Comparison of ENCODE assay signal across 28 cellular contexts in the genomic region with DNA sequence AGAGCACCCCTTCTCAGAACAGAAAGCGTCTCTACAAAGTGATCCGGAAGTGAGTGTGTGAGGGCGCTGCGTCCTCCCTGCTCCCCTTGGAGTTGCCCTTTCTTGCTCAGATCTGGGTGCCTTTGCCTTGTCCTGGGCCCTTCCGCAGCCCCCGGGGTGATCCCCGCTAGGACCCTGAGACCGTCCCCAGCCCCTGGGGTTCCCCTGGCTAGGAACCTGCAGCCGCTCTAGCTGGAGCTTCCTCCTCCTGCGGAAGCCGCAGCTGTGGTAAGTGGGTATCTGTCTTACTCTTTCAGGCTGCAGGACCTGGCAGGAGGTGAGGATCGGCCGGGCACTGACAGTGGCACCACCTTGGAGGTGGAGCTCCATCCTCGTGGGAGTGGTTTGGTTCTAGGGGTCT.
"Had no signal": no experiment of that assay in that cellular context is flagged by ENCODE, and none has a peak within 500 bp of the region (broad histone marks: within the 10 kb centered on the region; RNA-seq: fewer than 3 reads in every experiment).

No MANE protein-coding gene starts in this region.

- H3K27me3 ChIP-seq: adrenal gland had no signal

- FAIRE-seq: TTC549 had no signal

- H3K4me1 ChIP-seq: adrenal gland had no signal

- DNase-seq: activated B cell treated with CpG ODN at 0.5 μM for 24 hours; activated CD4-positive, alpha-beta memory T cell treated with anti-CD3 and anti-CD28 coated beads, Interleukin-2, amount 10 ng/mL, durations not matched to agents 7 days and 5 days; activated CD4-positive, alpha-beta T cell treated with anti-CD3 and anti-CD28 coated beads for 1 hour; activated CD4-positive, alpha-beta T cell treated with anti-CD3 and anti-CD28 coated beads, Interleukin-2, amount 10 ng/mL, durations not matched to agents 7 days and 5 days; activated gamma-delta T cell; activated naive CD4-positive, alpha-beta T cell treated with anti-CD3 and anti-CD28 coated beads for 36 hours; activated T-cell treated with anti-CD3 and anti-CD28 coated beads for 4 hours; activated T-cell treated with anti-CD3 and anti-CD28 coated beads, Interleukin-2, amount 50 U/mL, for 48 hours; adrenal gland; anterior cingulate cortex; cerebellar nuclear complex; Kasumi-1; NCI-H1105 treated with DMSO at 0.1 percent for 48 hours; NCI-H1436 treated with DMSO at 0.1 percent for 48 hours; NCI-H187; NCI-H2081; NCI-H510A treated with DMSO at 0.1 percent for 48 hours; NCI-H69; NK-92 treated with Interleukin-12 subunit alpha and Interleukin-12 subunit beta, amount 100 ng/mL, for 24 hours; OCI-M1; RPMI8226; SHP77 treated with DMSO at 0.1 percent for 48 hours; T-helper 2 cell; T1000 had no signal

- H3K36me3 Mint-ChIP-seq: activated naive CD8-positive, alpha-beta T cell had no signal

- H3K9me3 Mint-ChIP-seq: activated B cell treated with CpG ODN at 0.5 μM for 24 hours; activated CD4-positive, alpha-beta memory T cell treated with anti-CD3 and anti-CD28 coated beads, Interleukin-2, amount 10 ng/mL, durations not matched to agents 7 days and 5 days; activated CD4-positive, alpha-beta T cell treated with anti-CD3 and anti-CD28 coated beads, Interleukin-2, amount 10 ng/mL, durations not matched to agents 7 days and 5 days; activated naive CD4-positive, alpha-beta T cell treated with anti-CD3 and anti-CD28 coated beads for 36 hours; activated T-helper 17 cell treated with anti-CD3 and anti-CD28 coated beads, Interleukin-2, amount 50 U/mL, for 72 hours had no signal

- ATAC-seq: activated T-helper 17 cell treated with anti-CD3 and anti-CD28 coated beads, Interleukin-2, amount 50 U/mL, for 72 hours; Panc1 had no signal

- H3K4me1 Mint-ChIP-seq: activated CD4-positive, alpha-beta memory T cell treated with anti-CD3 and anti-CD28 coated beads, Interleukin-2, amount 10 ng/mL, durations not matched to agents 7 days and 5 days; activated CD4-positive, alpha-beta T cell treated with anti-CD3 and anti-CD28 coated beads, Interleukin-2, amount 10 ng/mL, durations not matched to agents 7 days and 5 days; activated T-helper 17 cell treated with anti-CD3 and anti-CD28 coated beads, Interleukin-2, amount 50 U/mL, for 72 hours had no signal

- H3K27ac ChIP-seq: adrenal gland had no signal

- H3K4me3 ChIP-seq: adrenal gland had no signal

- H3K9me3 ChIP-seq: adrenal gland had no signal

- H3K27me3 Mint-ChIP-seq: activated B cell treated with CpG ODN at 0.5 μM for 24 hours; activated CD4-positive, alpha-beta memory T cell treated with anti-CD3 and anti-CD28 coated beads, Interleukin-2, amount 10 ng/mL, durations not matched to agents 7 days and 5 days; activated CD4-positive, alpha-beta T cell treated with anti-CD3 and anti-CD28 coated beads, Interleukin-2, amount 10 ng/mL, durations not matched to agents 7 days and 5 days; activated naive CD8-positive, alpha-beta T cell; activated T-helper 17 cell treated with anti-CD3 and anti-CD28 coated beads, Interleukin-2, amount 50 U/mL, for 72 hours had no signal

- H3K4me3 Mint-ChIP-seq: activated B cell treated with CpG ODN at 0.5 μM for 24 hours; activated CD4-positive, alpha-beta memory T cell treated with anti-CD3 and anti-CD28 coated beads, Interleukin-2, amount 10 ng/mL, durations not matched to agents 7 days and 5 days; activated CD4-positive, alpha-beta T cell treated with anti-CD3 and anti-CD28 coated beads, Interleukin-2, amount 10 ng/mL, durations not matched to agents 7 days and 5 days; activated naive CD4-positive, alpha-beta T cell treated with anti-CD3 and anti-CD28 coated beads for 36 hours; activated naive CD8-positive, alpha-beta T cell; activated T-helper 17 cell treated with anti-CD3 and anti-CD28 coated beads, Interleukin-2, amount 50 U/mL, for 72 hours had no signal

- H3K27ac Mint-ChIP-seq: activated B cell treated with CpG ODN at 0.5 μM for 24 hours; activated CD4-positive, alpha-beta memory T cell treated with anti-CD3 and anti-CD28 coated beads, Interleukin-2, amount 10 ng/mL, durations not matched to agents 7 days and 5 days; activated naive CD4-positive, alpha-beta T cell treated with anti-CD3 and anti-CD28 coated beads for 36 hours; activated T-helper 17 cell treated with anti-CD3 and anti-CD28 coated beads, Interleukin-2, amount 50 U/mL, for 72 hours had no signal
